ENCODE assay signal across 13 cellular contexts in genomic region chr2:27638023-27638637, GRCh38. TPM values are rescaled to one million over a fixed set of nuclear protein-coding genes. Genes with fewer than 3 reads are reported as not detected.
DNase-seq lines count a peak whose midpoint lies in the region; ATAC-seq, FAIRE-seq and TF ChIP-seq lines count a peak whose summit lies in the region.
"Had no signal": no experiment of that assay in that cellular context is flagged by ENCODE, and none has a peak within 500 bp of the region (broad histone marks: within the 10 kb centered on the region; RNA-seq: fewer than 3 reads in every experiment).

No MANE protein-coding gene starts in this region.

- H3K36me3 ChIP-seq in bronchial epithelial cell (ENCODE audit: control insufficient read depth, insufficient read depth, low read length): peaks cover 14% of the 10 kb centered on the region

- FAIRE-seq in bronchial epithelial cell (lab: Jason Lieb, UNC): no peak
- FAIRE-seq in GM19239 (lab: Jason Lieb, UNC): no peak

- no peaks in the 10 kb centered on the region for H3K27me3 ChIP-seq in bronchial epithelial cell (ENCODE audit: control insufficient read depth, insufficient read depth, low read length)
- H3K27me3 ChIP-seq: vagina had no signal

- no peak overlapping the region for H3K4me3 ChIP-seq in bronchial epithelial cell (ENCODE audit: low read depth, low read length)
- H3K4me3 ChIP-seq: vagina had no signal

- DNase-seq in EL: peak; percentile 69
- peak; percentile 52 for DNase-seq in RPMI7951 (ENCODE audit: low read depth)
- peak; percentile 99 for DNase-seq in bronchial epithelial cell (ENCODE audit: low read depth)
- peak; percentile 73 for DNase-seq in renal cortical epithelial cell (ENCODE audit: low read depth)
- DNase-seq in NCI-H1436 treated with DMSO at 0.1 percent for 48 hours (lab: John Stamatoyannopoulos, UW): no peak
- DNase-seq in GM19239 (ENCODE audit: insufficient read length, low spot score): no peak
- DNase-seq: activated effector memory CD4-positive, alpha-beta T cell treated with Interleukin-2 at 50 U/mL for 16 hours; effector CD8-positive, alpha-beta T cell; NCI-H2029 treated with DMSO at 0.1 percent for 48 hours; OCI-M1; right cardiac atrium had no signal

- no peak for TF ChIP-seq CTCF in bronchial epithelial cell (IDR thresholded peaks at IDR 0.05; ENCODE audit: insufficient read depth, low read length, severe bottlenecking)

- ATAC-seq in HG03196 (IDR thresholded peaks at IDR 0.05; ENCODE audit: unreplicated experiment): no peak
- ATAC-seq: right cardiac atrium had no signal

RNA-seq across cellular contexts. Expression of gene GPN1, which starts 9.3 kb away (rescaled TPM):
- 61.9 and 63.3 TPM in 2 replicates for total RNA-seq in RPMI7951 (2014; rRNA removed; shearing (Covaris generic))
- total RNA-seq in bronchial epithelial cell: 31.7 and 47.9 TPM in 2 replicates
- 76.8 and 86.5 TPM in 2 replicates for total RNA-seq in renal cortical epithelial cell

RNA-seq across cellular contexts. Expression of gene CCDC121, which starts 9.3 kb away (rescaled TPM):
- total RNA-seq in RPMI7951 (2014; rRNA removed; shearing (Covaris generic)): 1.8 and 2.2 TPM in 2 replicates
- total RNA-seq in bronchial epithelial cell: 0.79 and 0.90 TPM in 2 replicates
- 0.69 and 3.8 TPM in 2 replicates for total RNA-seq in renal cortical epithelial cell

RNA-seq across cellular contexts. Expression of gene SUPT7L, which starts 25.3 kb away (rescaled TPM):
- 29.2 and 31.5 TPM in 2 replicates for total RNA-seq in RPMI7951 (2014; rRNA removed; shearing (Covaris generic))
- total RNA-seq in bronchial epithelial cell (10.5 and 14.7 TPM in 2 replicates), renal cortical epithelial cell (15.3 and 31.9 TPM in 2 replicates)

RNA-seq across cellular contexts. Expression of gene SLC4A1AP, which starts 25.6 kb away (rescaled TPM):
- total RNA-seq in RPMI7951 (2014; rRNA removed; shearing (Covaris generic)): 37.9 and 40.0 TPM in 2 replicates
- total RNA-seq in bronchial epithelial cell: 20.5 and 27.4 TPM in 2 replicates
- total RNA-seq in renal cortical epithelial cell: 30.2 and 39.1 TPM in 2 replicates

RNA-seq across cellular contexts. Expression of gene ZNF512, which starts 55.3 kb away (rescaled TPM):
- total RNA-seq in RPMI7951 (2014; rRNA removed; shearing (Covaris generic)): 19.8 and 20.5 TPM in 2 replicates
- total RNA-seq in bronchial epithelial cell: 6.4 and 7.4 TPM in 2 replicates
- 10.2 and 48.0 TPM in 2 replicates for total RNA-seq in renal cortical epithelial cell

Comparison
In these comparisons a context has a peak if more than half of its experiments do, and no peak if none do; other contexts are left out.
1. DNase-seq: peak in EL (single experiment), RPMI7951 (single experiment), bronchial epithelial cell (single experiment) and renal cortical epithelial cell (single experiment); none in NCI-H1436 treated with DMSO at 0.1 percent for 48 hours (single experiment) and GM19239 (single experiment).